In the genomic region with DNA sequence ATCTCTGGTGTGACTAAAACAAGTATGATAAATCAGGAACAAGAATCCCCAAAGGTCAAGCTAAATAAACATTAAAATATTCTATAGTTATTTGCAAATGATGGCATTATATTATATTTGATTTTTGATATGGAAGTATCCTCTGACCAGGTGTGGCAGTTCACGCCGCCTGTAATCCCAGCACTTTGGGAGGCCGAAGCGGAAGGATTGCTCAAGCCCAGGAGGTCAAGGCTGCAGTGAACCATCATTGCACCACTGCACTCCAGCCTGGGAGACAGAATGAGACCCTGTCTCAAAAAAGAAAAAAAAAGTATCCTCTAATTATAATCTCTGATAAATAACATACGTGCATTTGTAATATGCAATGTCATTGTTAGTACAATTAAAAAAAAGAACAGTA, we compare ENCODE assay signal across 7 cellular contexts. TPM values are rescaled to one million over a fixed set of nuclear protein-coding genes. Genes with fewer than 3 reads are reported as not detected.
"Had no signal": no experiment of that assay in that cellular context is flagged by ENCODE, and none has a peak within 500 bp of the region (broad histone marks: within the 10 kb centered on the region; RNA-seq: fewer than 3 reads in every experiment).

No MANE protein-coding gene starts in this region.

- H3K4me3 ChIP-seq: K562 had no signal

- DNase-seq: IMR-90, KBM-7 had no signal

- FAIRE-seq: HTR-8/SVneo, K562 had no signal

- H3K27ac ChIP-seq: HL-60 had no signal

- ATAC-seq: K562 had no signal

RNA-seq across cellular contexts. Expression of a gene that starts 6.6 kb away (rescaled TPM):
- total RNA-seq: HT1080, IMR-90, K562 had no signal
- polyA plus RNA-seq: K562 had no signal

RNA-seq across cellular contexts. Expression of a gene that starts 46.2 kb away (rescaled TPM):
- total RNA-seq: HT1080, IMR-90, K562 had no signal
- polyA plus RNA-seq: IgD-negative memory B cell, IMR-90, K562 had no signal
